In the genomic region with DNA sequence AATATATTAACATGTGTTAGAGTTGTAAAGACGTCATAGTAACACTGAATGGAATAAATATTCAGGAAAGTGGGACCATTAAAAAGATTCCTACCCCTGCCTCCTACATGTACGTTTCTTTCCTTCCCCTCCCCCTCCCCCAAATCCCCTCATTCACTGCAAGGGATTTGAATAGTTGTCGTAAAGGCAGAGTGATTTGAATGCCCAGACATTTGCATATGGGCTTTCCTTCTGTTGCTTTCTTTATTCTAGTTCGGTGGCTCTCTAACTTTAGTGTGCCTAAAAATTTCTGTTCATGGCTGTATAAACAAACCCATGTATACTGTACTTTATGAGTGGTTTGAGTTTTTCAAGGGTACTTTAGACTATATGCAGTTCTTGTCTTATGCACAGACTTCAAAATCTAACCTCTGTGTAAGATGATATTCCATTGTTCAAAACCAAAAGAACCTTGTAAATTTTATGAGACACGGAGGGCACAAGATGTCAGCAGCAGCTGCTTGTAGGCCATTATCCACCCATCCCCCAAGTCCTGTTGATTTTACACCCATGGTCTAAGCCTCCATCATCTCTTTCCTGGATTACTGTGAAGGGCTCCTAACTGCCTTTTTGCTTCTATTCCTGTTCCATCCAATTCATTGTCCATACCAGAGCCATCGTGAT, we compare ENCODE assay signal across 1 cellular context.
TF ChIP-seq lines count a peak whose summit lies in the region.

No MANE protein-coding gene starts in this region.

TF ChIP-seq in GM23338, 12 proteins besides CTCF, POLR2A, EP300 and RAD21 (continued from another document):
- TF ChIP-seq EZH2 (IDR thresholded peaks at IDR 0.05; ENCODE audit: low read depth, unreplicated experiment): no peak
- TF ChIP-seq, protein P1, sequence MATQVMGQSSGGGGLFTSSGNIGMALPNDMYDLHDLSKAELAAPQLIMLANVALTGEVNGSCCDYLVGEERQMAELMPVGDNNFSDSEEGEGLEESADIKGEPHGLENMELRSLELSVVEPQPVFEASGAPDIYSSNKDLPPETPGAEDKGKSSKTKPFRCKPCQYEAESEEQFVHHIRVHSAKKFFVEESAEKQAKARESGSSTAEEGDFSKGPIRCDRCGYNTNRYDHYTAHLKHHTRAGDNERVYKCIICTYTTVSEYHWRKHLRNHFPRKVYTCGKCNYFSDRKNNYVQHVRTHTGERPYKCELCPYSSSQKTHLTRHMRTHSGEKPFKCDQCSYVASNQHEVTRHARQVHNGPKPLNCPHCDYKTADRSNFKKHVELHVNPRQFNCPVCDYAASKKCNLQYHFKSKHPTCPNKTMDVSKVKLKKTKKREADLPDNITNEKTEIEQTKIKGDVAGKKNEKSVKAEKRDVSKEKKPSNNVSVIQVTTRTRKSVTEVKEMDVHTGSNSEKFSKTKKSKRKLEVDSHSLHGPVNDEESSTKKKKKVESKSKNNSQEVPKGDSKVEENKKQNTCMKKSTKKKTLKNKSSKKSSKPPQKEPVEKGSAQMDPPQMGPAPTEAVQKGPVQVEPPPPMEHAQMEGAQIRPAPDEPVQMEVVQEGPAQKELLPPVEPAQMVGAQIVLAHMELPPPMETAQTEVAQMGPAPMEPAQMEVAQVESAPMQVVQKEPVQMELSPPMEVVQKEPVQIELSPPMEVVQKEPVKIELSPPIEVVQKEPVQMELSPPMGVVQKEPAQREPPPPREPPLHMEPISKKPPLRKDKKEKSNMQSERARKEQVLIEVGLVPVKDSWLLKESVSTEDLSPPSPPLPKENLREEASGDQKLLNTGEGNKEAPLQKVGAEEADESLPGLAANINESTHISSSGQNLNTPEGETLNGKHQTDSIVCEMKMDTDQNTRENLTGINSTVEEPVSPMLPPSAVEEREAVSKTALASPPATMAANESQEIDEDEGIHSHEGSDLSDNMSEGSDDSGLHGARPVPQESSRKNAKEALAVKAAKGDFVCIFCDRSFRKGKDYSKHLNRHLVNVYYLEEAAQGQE (IDR thresholded peaks at IDR 0.05; ENCODE audit: unreplicated experiment): no peak
- TF ChIP-seq ZNF114 (CRISPR knock-in tag; IDR thresholded peaks at IDR 0.05): no peak
